Comparison of ENCODE assay signal across 8 cellular contexts in the genomic region with DNA sequence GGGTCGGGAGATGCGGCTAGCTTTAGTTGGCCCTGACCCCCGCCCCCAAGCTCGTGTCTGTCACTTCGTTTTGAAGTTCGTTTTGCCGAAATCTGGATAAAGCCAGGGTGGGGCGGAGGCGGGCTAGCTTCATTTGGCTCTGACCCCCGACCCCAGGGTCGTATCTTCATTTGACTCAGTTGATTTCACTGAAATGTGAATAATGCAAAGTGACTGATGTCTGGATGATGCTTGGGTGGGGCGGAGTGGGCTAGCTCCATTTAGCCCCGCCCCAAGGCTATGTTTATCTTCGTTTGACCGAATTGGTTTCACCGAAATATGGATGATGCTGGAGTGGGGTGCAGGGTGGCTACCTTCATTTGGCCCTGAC. TPM values are rescaled to one million over a fixed set of nuclear protein-coding genes. Genes with fewer than 3 reads are reported as not detected.
DNase-seq lines count a peak whose midpoint lies in the region; ATAC-seq and TF ChIP-seq lines count a peak whose summit lies in the region.

No MANE protein-coding gene starts in this region.

- H3K27ac ChIP-seq in cardiac muscle cell, result peak overlapping the region; percentile 97

- H3K9me3 Mint-ChIP-seq in activated T-helper 2 cell treated with anti-CD3 and anti-CD28 coated beads, Interferon-gamma antibody, Interleukin-2, Interleukin-4, amounts not matched to agents 10 μg/mL and 5 μg/mL and 100 μg/mL, durations not matched to agents 14 hours and 24 hours and 36 hours, result peaks cover under 1% of the 10 kb centered on the region

- H3K27me3 Mint-ChIP-seq in activated T-helper 2 cell treated with anti-CD3 and anti-CD28 coated beads, Interferon-gamma antibody, Interleukin-2, Interleukin-4, amounts not matched to agents 10 μg/mL and 5 μg/mL and 100 μg/mL, durations not matched to agents 14 hours and 24 hours and 36 hours (ENCODE audit: low read depth), result no peaks in the 10 kb centered on the region

- TF ChIP-seq CTCF in NB4 (IDR thresholded peaks at IDR 0.05; ENCODE audit: low read depth, low read length), result no peak
- no peak for TF ChIP-seq CTCF in cardiac muscle cell (IDR thresholded peaks at IDR 0.05; ENCODE audit: low read depth, low read length)
- TF ChIP-seq CTCF in retinal pigment epithelial cell (conservative IDR thresholded peaks at IDR 0.05; ENCODE audit: low read depth, low read length), result no peak

- H3K36me3 Mint-ChIP-seq in activated T-helper 2 cell treated with anti-CD3 and anti-CD28 coated beads, Interferon-gamma antibody, Interleukin-2, Interleukin-4, amounts not matched to agents 10 μg/mL and 5 μg/mL and 100 μg/mL, durations not matched to agents 14 hours and 24 hours and 36 hours (ENCODE audit: low read depth), result peaks cover 55% of the 10 kb centered on the region

- ATAC-seq in GM21447 (IDR thresholded peaks at IDR 0.05; ENCODE audit: unreplicated experiment), result peak; percentile 38

- peak overlapping the region; percentile 84 for H3K4me3 Mint-ChIP-seq in activated T-helper 2 cell treated with anti-CD3 and anti-CD28 coated beads, Interferon-gamma antibody, Interleukin-2, Interleukin-4, amounts not matched to agents 10 μg/mL and 5 μg/mL and 100 μg/mL, durations not matched to agents 14 hours and 24 hours and 36 hours (ENCODE audit: low read depth)

- peaks cover 4% of the 10 kb centered on the region for H3K4me1 ChIP-seq in cardiac muscle cell (ENCODE audit: low read depth)

- H3K27me3 ChIP-seq in cardiac muscle cell, result no peaks in the 10 kb centered on the region

- peaks cover 20% of the 10 kb centered on the region for H3K4me1 Mint-ChIP-seq in activated T-helper 2 cell treated with anti-CD3 and anti-CD28 coated beads, Interferon-gamma antibody, Interleukin-2, Interleukin-4, amounts not matched to agents 10 μg/mL and 5 μg/mL and 100 μg/mL, durations not matched to agents 14 hours and 24 hours and 36 hours (ENCODE audit: low read depth)

- H3K27ac Mint-ChIP-seq in activated T-helper 2 cell treated with anti-CD3 and anti-CD28 coated beads, Interferon-gamma antibody, Interleukin-2, Interleukin-4, amounts not matched to agents 10 μg/mL and 5 μg/mL and 100 μg/mL, durations not matched to agents 14 hours and 24 hours and 36 hours, result peak overlapping the region; percentile 90

- H3K9me3 ChIP-seq in cardiac muscle cell (ENCODE audit: low read depth), result no peaks in the 10 kb centered on the region

- peak overlapping the region; percentile 91 for H3K4me3 ChIP-seq in NB4 (ENCODE audit: low read depth, low read length)
- peak overlapping the region; percentile 75 for H3K4me3 ChIP-seq in cardiac muscle cell
- peak overlapping the region; percentile 97 for H3K4me3 ChIP-seq in retinal pigment epithelial cell (ENCODE audit: low read length)

- peak; percentile 17 for DNase-seq in CD1c-positive myeloid dendritic cell (ENCODE audit: extremely low spot score)
- DNase-seq in NB4 (ENCODE audit: low read depth), result peak; percentile 38
- DNase-seq in activated T-helper 2 cell treated with anti-CD3 and anti-CD28 coated beads, Interferon-gamma antibody, Interleukin-2, Interleukin-4, amounts not matched to agents 10 μg/mL and 5 μg/mL and 100 μg/mL, durations not matched to agents 14 hours and 24 hours and 36 hours (ENCODE audit: low spot score), result peak; percentile 28
- peak; percentile 11 to 20 for DNase-seq in cardiac muscle cell (ENCODE audit: low read depth in 1 of 2, low spot score in 1 of 2)
- DNase-seq in retinal pigment epithelial cell (ENCODE audit: low read depth), result no peak
- no peak for DNase-seq in NCI-H2081 treated with DMSO at 0.1 percent for 48 hours (lab: John Stamatoyannopoulos, UW)
- DNase-seq in middle frontal gyrus (ENCODE audit: extremely low spot score, low spot score), result no peak

- H3K36me3 ChIP-seq in cardiac muscle cell, result peaks cover 32% of the 10 kb centered on the region

- no peak for TF ChIP-seq POLR2A in NB4 (IDR thresholded peaks at IDR 0.05; ENCODE audit: extremely low read depth, insufficient read length)

- intact Hi-C loops in activated T-helper 2 cell treated with anti-CD3 and anti-CD28 coated beads, Interferon-gamma antibody, Interleukin-2, Interleukin-4, amounts not matched to agents 10 μg/mL and 5 μg/mL and 100 μg/mL, durations not matched to agents 14 hours and 24 hours and 36 hours (cut with micrococcal nuclease), result loop anchor here (2.0 to 10.0 kb wide), 3 partner anchors 32 to 1632 kb away; partner anchors contain the start of genes KARS1 and TERF2IP

RNA-seq across cellular contexts. Expression of gene PSMD7, which starts 0.7 kb away (rescaled TPM):
- total RNA-seq in activated T-helper 2 cell treated with anti-CD3 and anti-CD28 coated beads, Interferon-gamma antibody, Interleukin-2, Interleukin-4, amounts not matched to agents 10 μg/mL and 5 μg/mL and 100 μg/mL, durations not matched to agents 14 hours and 24 hours and 36 hours, result 164 and 170 TPM in 2 replicates
- total RNA-seq in cardiac muscle cell, result 69.7 and 108 TPM in 2 replicates
- polyA plus RNA-seq in cardiac muscle cell, result 154 and 177 TPM in 2 replicates

Comparison
In these comparisons a context has a peak if more than half of its experiments do, and no peak if none do; other contexts are left out.
1. DNase-seq: peak in CD1c-positive myeloid dendritic cell (single experiment), NB4 (single experiment), activated T-helper 2 cell treated with anti-CD3 and anti-CD28 coated beads, Interferon-gamma antibody, Interleukin-2, Interleukin-4, amounts not matched to agents 10 μg/mL and 5 μg/mL and 100 μg/mL, durations not matched to agents 14 hours and 24 hours and 36 hours (single experiment) and cardiac muscle cell (2 of 2); none in retinal pigment epithelial cell (single experiment), NCI-H2081 treated with DMSO at 0.1 percent for 48 hours (single experiment) and middle frontal gyrus (single experiment).
2. Peak in every context shown above with its lines, with median percentiles within 50 percentile points of each other: H3K4me3 ChIP-seq.